In the genomic region with DNA sequence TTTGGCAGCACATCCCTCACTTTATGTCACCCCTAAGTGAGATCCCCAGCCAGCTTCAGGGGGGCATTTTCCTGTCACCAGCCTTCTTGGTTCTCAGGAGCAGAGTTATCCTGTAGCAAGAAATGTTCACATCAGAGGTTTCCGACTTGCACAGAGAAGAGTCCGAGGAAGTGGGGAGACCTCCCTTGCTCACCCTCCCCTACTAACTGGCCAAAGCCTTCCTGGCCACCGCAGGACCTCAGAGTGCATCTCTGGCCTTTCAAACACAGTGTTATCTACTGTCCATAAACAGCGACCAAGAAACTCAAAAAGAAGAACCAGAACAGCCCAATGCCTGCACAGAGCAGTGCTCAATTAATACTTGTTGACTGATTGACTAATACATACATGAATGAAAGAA, we compare ENCODE assay signal across 1 cellular context.
TF ChIP-seq lines count a peak whose summit lies in the region.

No MANE protein-coding gene starts in this region.

TF ChIP-seq in SK-N-SH, 30 proteins besides CTCF, POLR2A, EP300 and RAD21 (continued from another document):
- TF ChIP-seq, protein P1, sequence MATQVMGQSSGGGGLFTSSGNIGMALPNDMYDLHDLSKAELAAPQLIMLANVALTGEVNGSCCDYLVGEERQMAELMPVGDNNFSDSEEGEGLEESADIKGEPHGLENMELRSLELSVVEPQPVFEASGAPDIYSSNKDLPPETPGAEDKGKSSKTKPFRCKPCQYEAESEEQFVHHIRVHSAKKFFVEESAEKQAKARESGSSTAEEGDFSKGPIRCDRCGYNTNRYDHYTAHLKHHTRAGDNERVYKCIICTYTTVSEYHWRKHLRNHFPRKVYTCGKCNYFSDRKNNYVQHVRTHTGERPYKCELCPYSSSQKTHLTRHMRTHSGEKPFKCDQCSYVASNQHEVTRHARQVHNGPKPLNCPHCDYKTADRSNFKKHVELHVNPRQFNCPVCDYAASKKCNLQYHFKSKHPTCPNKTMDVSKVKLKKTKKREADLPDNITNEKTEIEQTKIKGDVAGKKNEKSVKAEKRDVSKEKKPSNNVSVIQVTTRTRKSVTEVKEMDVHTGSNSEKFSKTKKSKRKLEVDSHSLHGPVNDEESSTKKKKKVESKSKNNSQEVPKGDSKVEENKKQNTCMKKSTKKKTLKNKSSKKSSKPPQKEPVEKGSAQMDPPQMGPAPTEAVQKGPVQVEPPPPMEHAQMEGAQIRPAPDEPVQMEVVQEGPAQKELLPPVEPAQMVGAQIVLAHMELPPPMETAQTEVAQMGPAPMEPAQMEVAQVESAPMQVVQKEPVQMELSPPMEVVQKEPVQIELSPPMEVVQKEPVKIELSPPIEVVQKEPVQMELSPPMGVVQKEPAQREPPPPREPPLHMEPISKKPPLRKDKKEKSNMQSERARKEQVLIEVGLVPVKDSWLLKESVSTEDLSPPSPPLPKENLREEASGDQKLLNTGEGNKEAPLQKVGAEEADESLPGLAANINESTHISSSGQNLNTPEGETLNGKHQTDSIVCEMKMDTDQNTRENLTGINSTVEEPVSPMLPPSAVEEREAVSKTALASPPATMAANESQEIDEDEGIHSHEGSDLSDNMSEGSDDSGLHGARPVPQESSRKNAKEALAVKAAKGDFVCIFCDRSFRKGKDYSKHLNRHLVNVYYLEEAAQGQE (IDR thresholded peaks at IDR 0.05; ENCODE audit: low read depth, low read length) = no peak
- no peak for TF ChIP-seq MEF2A (IDR thresholded peaks at IDR 0.05; ENCODE audit: borderline replicate concordance, low read depth)
- no peak for TF ChIP-seq SIN3A (IDR thresholded peaks at IDR 0.05; ENCODE audit: borderline replicate concordance, low read depth, low read length)
- no peak for TF ChIP-seq SMC3 (IDR thresholded peaks at IDR 0.05; ENCODE audit: low read depth, low read length)
- no peak for TF ChIP-seq USF1 (IDR thresholded peaks at IDR 0.05; ENCODE audit: borderline replicate concordance, low read depth)
- no peak for TF ChIP-seq MXI1 (IDR thresholded peaks at IDR 0.05; ENCODE audit: low read depth, low read length)
- TF ChIP-seq RFX5 (IDR thresholded peaks at IDR 0.05; ENCODE audit: low read length) = no peak
- TF ChIP-seq RCOR1 (IDR thresholded peaks at IDR 0.05; ENCODE audit: low read length) = no peak
- TF ChIP-seq NFIC (IDR thresholded peaks at IDR 0.05; ENCODE audit: borderline replicate concordance) = no peak
- TF ChIP-seq IRF3 (IDR thresholded peaks at IDR 0.05; ENCODE audit: low read depth, low read length) = no peak
TF ChIP-seq in SK-N-SH: peak in this region for 0.
